25 cellular contexts compared by ENCODE assay signal in the genomic region with DNA sequence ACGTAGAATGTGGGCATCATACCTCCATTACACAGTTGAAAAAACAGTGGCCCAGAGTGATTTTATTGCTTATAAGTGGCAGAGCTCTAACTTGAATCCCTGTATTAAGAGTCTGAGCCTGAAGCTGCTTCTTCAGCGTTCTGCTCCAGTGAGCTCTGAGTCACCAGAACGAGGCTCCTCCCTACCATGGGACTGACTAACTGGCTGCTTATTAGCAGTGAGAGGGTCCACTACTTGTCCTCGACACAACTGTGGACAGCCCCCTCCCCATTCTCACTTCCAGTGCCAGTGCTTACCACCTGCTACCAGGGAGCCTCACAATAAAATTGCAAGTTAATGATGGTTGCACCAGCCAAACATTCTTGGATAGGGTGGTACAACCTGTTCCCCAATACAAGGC. TPM values are rescaled to one million over a fixed set of nuclear protein-coding genes. Genes with fewer than 3 reads are reported as not detected.
DNase-seq lines count a peak whose midpoint lies in the region; ATAC-seq, FAIRE-seq and TF ChIP-seq lines count a peak whose summit lies in the region.
"Had no signal": no experiment of that assay in that cellular context is flagged by ENCODE, and none has a peak within 500 bp of the region (broad histone marks: within the 10 kb centered on the region; RNA-seq: fewer than 3 reads in every experiment).

No MANE protein-coding gene starts in this region.

- H3K36me3 ChIP-seq in HepG2 (replicated peaks in 1 of 2; ENCODE audit: control insufficient read depth in 1 of 2, insufficient read depth in 2 of 2, low read length in 2 of 2): no peaks in the 10 kb centered on the region
- H3K36me3 ChIP-seq: heart left ventricle, spleen, upper lobe of right lung had no signal

- peaks cover 10% of the 10 kb centered on the region for H3K4me1 Mint-ChIP-seq in progenitor cell of endocrine pancreas (ENCODE audit: low read depth)

- H3K4me3 Mint-ChIP-seq in progenitor cell of endocrine pancreas (ENCODE audit: low read depth): peak overlapping the region; percentile 7
- H3K4me3 Mint-ChIP-seq: activated CD8-positive, alpha-beta memory T cell treated with anti-CD3 and anti-CD28 coated beads, Interleukin-2, amount 10 ng/mL, durations not matched to agents 7 days and 5 days; T-cell had no signal

- H3K9me3 ChIP-seq in HepG2 (ENCODE audit: low read length): peaks cover 20% of the 10 kb centered on the region
- H3K9me3 ChIP-seq: heart left ventricle, mucosa of descending colon, upper lobe of right lung had no signal

- H3K4me3 ChIP-seq in HepG2 (replicated peaks in 1 of 3; ENCODE audit: insufficient read depth in 1 of 3, low read depth in 2 of 3, low read length in 3 of 3): no peak overlapping the region
- H3K4me3 ChIP-seq: heart left ventricle, mucosa of descending colon, spleen, upper lobe of right lung had no signal

- H3K27me3 Mint-ChIP-seq in progenitor cell of endocrine pancreas: peaks cover 32% of the 10 kb centered on the region

- H3K4me1 ChIP-seq in HepG2 (ENCODE audit: insufficient read depth, low read length): no peaks in the 10 kb centered on the region

- TF ChIP-seq POLR2A in GM18505 (IDR thresholded peaks at IDR 0.05; ENCODE audit: borderline replicate concordance, extremely low read depth, insufficient read depth, insufficient read length) (no peak), HepG2 (IDR thresholded peaks at IDR 0.05; ENCODE audit: insufficient read depth in 1 of 2, low read depth in 2 of 2, low read length in 2 of 2) (no peak)

- ATAC-seq in GM18505 (IDR thresholded peaks at IDR 0.05; ENCODE audit: unreplicated experiment) (peak; percentile 48), esophagus mucosa (peak; percentile 73), HepG2 (no peak), GM18873 (IDR thresholded peaks at IDR 0.05; ENCODE audit: low FRiP score, unreplicated experiment) (no peak)
- ATAC-seq: activated CD8-positive, alpha-beta memory T cell treated with anti-CD3 and anti-CD28 coated beads, Interleukin-2, amount 10 ng/mL, durations not matched to agents 7 days and 5 days; activated naive CD4-positive, alpha-beta T cell treated with anti-CD3 and anti-CD28 coated beads, Interleukin-2, amount 50 U/mL, for 72 hours; heart left ventricle; mucosa of descending colon; T-cell; upper lobe of right lung had no signal

- H3K4me2 ChIP-seq in HepG2 (ENCODE audit: low read depth, low read length): no peak overlapping the region

- H3K9ac ChIP-seq in HepG2 (ENCODE audit: insufficient read depth, low read depth, low read length): no peak overlapping the region

- BruUV-seq in HepG2 (replicated peaks; lab: Mats Ljungman, UMichigan): no TSS peak

- intact Hi-C loops in HepG2 (cut with micrococcal nuclease; ENCODE audit: unreplicated experiment): no loop called here

- CTCF ChIA-PET in HepG2 (lab: Yijun Ruan, JAX; ENCODE audit: low intra/inter-chr PET ratio, low total read pairs): no interaction called here

- TF ChIP-seq CTCF in progenitor cell of endocrine pancreas (IDR thresholded peaks at IDR 0.05; ENCODE audit: unreplicated experiment): no peak
- TF ChIP-seq CTCF in HepG2 (CRISPR knock-in tag; IDR thresholded peaks at IDR 0.05): no peak

- no peaks in the 10 kb centered on the region for H3K36me3 Mint-ChIP-seq in progenitor cell of endocrine pancreas (ENCODE audit: insufficient read depth)
- H3K36me3 Mint-ChIP-seq: T-cell had no signal

- in situ Hi-C loops in HepG2 (cut with HindIII; ENCODE audit: extremely low pct_ligation_motif_present, low pct_unique_long_range_greater_than_20kb): no loop called here

- TF ChIP-seq EP300 in HepG2 (IDR thresholded peaks at IDR 0.05; ENCODE audit: low read depth in 2 of 2, low read length in 2 of 2) (no peak), HepG2 (CRISPR knock-in tag; IDR thresholded peaks at IDR 0.05; ENCODE audit: borderline replicate concordance) (no peak)

- H3K27me3 ChIP-seq in HepG2 (ENCODE audit: control insufficient read depth in 1 of 2, insufficient read depth in 2 of 2, low read length in 2 of 2): no peaks in the 10 kb centered on the region

- DNase-seq in NCI-H446 treated with DMSO at 0.1 percent for 48 hours (lab: John Stamatoyannopoulos, UW) (peak; percentile 28), progenitor cell of endocrine pancreas (ENCODE audit: low spot score, unreplicated experiment) (no peak), COLO668 (lab: John Stamatoyannopoulos, UW; ENCODE audit: unreplicated experiment) (no peak), HepG2 (ENCODE audit: low spot score) (no peak)
- no peak for DNase-seq in activated CD8-positive, alpha-beta memory T cell treated with anti-CD3 and anti-CD28 coated beads for 24 hours
- DNase-seq: activated CD4-positive, alpha-beta T cell treated with anti-CD3 and anti-CD28 coated beads for 4 hours; activated CD8-positive, alpha-beta memory T cell treated with anti-CD3 and anti-CD28 coated beads, Interleukin-2, amount 10 ng/mL, durations not matched to agents 7 days and 5 days; AML-193; heart left ventricle; mucosa of descending colon; NCI-H1105 treated with DMSO at 0.1 percent for 48 hours; NCI-H526 treated with DMSO at 0.1 percent for 48 hours; OCI-M1; SHP77 treated with DMSO at 0.1 percent for 48 hours; spleen; stimulated activated CD4-positive, alpha-beta T cell treated with anti-CD3 and anti-CD28 coated beads, Interleukin-4, amount 100 ng/mL, for 24 hours; T-cell; upper lobe of right lung had no signal

- POLR2A ChIA-PET in HepG2 (lab: Yijun Ruan, JAX): no interaction called here

- no peak for TF ChIP-seq RAD21 in HepG2 (CRISPR knock-in tag; IDR thresholded peaks at IDR 0.05)

- H2AFZ ChIP-seq in HepG2 (ENCODE audit: low read length): no peak overlapping the region

- no peak for FAIRE-seq in HepG2 (lab: Jason Lieb, UNC)
- FAIRE-seq: astrocyte, endometrium, H54 had no signal

- WGBS in HepG2 (ENCODE audit: low lambda C conversion rate): 7% methylated on average over 4 of the region's 4 CpGs

- no peaks in the 10 kb centered on the region for H3K9me3 Mint-ChIP-seq in progenitor cell of endocrine pancreas (ENCODE audit: low read depth)
- H3K9me3 Mint-ChIP-seq: activated naive CD4-positive, alpha-beta T cell treated with anti-CD3 and anti-CD28 coated beads, Interleukin-2, amount 50 U/mL, for 72 hours had no signal

- no peaks in the 10 kb centered on the region for H4K20me1 ChIP-seq in HepG2 (ENCODE audit: insufficient read depth, low read length)

- no peak overlapping the region for H3K27ac ChIP-seq in HepG2 (ENCODE audit: extremely low read length, insufficient read depth, low read length)
- H3K27ac ChIP-seq: heart left ventricle, spleen, upper lobe of right lung had no signal

- H3K27ac Mint-ChIP-seq in progenitor cell of endocrine pancreas: no peak overlapping the region
- H3K27ac Mint-ChIP-seq: activated CD8-positive, alpha-beta memory T cell treated with anti-CD3 and anti-CD28 coated beads, Interleukin-2, amount 10 ng/mL, durations not matched to agents 7 days and 5 days; activated naive CD4-positive, alpha-beta T cell treated with anti-CD3 and anti-CD28 coated beads, Interleukin-2, amount 50 U/mL, for 72 hours; T-cell had no signal

- H3K79me2 ChIP-seq in HepG2 (ENCODE audit: insufficient read depth, low read length): no peaks in the 10 kb centered on the region

TF ChIP-seq in HepG2, 621 proteins besides CTCF, POLR2A, EP300 and RAD21 (continues in another document):
- TF ChIP-seq, protein P1, sequence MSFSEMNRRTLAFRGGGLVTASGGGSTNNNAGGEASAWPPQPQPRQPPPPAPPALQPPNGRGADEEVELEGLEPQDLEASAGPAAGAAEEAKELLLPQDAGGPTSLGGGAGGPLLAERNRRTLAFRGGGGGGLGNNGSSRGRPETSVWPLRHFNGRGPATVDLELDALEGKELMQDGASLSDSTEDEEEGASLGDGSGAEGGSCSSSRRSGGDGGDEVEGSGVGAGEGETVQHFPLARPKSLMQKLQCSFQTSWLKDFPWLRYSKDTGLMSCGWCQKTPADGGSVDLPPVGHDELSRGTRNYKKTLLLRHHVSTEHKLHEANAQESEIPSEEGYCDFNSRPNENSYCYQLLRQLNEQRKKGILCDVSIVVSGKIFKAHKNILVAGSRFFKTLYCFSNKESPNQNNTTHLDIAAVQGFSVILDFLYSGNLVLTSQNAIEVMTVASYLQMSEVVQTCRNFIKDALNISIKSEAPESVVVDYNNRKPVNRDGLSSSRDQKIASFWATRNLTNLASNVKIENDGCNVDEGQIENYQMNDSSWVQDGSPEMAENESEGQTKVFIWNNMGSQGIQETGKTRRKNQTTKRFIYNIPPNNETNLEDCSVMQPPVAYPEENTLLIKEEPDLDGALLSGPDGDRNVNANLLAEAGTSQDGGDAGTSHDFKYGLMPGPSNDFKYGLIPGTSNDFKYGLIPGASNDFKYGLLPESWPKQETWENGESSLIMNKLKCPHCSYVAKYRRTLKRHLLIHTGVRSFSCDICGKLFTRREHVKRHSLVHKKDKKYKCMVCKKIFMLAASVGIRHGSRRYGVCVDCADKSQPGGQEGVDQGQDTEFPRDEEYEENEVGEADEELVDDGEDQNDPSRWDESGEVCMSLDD (CRISPR knock-in tag; IDR thresholded peaks at IDR 0.05; ENCODE audit: borderline replicate concordance): no peak

RNA-seq across cellular contexts. Expression of a gene that starts 2.8 kb away (rescaled TPM):
- total RNA-seq in esophagus mucosa (not detected), progenitor cell of endocrine pancreas (29.5 and 32.2 TPM in 2 replicates), HepG2 (2016; rRNA removed; fragmentation: Illumina TruSeq; extraction: Trizol) (not detected in 2 replicates)
- total RNA-seq in HepG2 (2016; cell fraction: cytosol; rRNA removed; fragmentation: Illumina TruSeq; extraction: Trizol; ENCODE audit: low read depth): not detected in 2 replicates
- total RNA-seq in HepG2 (2016; cell fraction: insoluble cytoplasmic fraction; rRNA removed; fragmentation: Illumina TruSeq; extraction: Trizol): not detected in 2 replicates
- total RNA-seq in HepG2 (2016; cell fraction: membrane; rRNA removed; fragmentation: Illumina TruSeq; extraction: Trizol): not detected in 2 replicates
- not detected in 2 replicates for total RNA-seq in HepG2 (2016; cell fraction: nucleus; rRNA removed; fragmentation: Illumina TruSeq; extraction: Trizol)
- not detected in 2 replicates for polyA plus RNA-seq in HepG2 (2011; rRNA removed)
- not detected in 2 replicates for polyA plus RNA-seq in HepG2 (2011; cell fraction: cytosol; rRNA removed)
- polyA plus RNA-seq in HepG2 (2011; cell fraction: nucleus; rRNA removed): not detected in 2 replicates
- not detected in 2 replicates for polyA plus RNA-seq in HepG2 (2012)
- not detected in 2 replicates for polyA plus RNA-seq in HepG2 (2016; cell fraction: cytosol; fragmentation: Illumina TruSeq; extraction: Trizol; ENCODE audit: low read depth)
- not detected in 2 replicates for polyA plus RNA-seq in HepG2 (2016; cell fraction: insoluble cytoplasmic fraction; fragmentation: Illumina TruSeq; extraction: Trizol; ENCODE audit: low read depth)
- not detected in 2 replicates for polyA plus RNA-seq in HepG2 (2016; cell fraction: membrane; fragmentation: Illumina TruSeq; extraction: Trizol; ENCODE audit: low read depth)
- polyA plus RNA-seq in HepG2 (2016; cell fraction: nucleus; fragmentation: Illumina TruSeq; extraction: Trizol; ENCODE audit: insufficient read depth, low read depth): not detected in 2 replicates
- not detected in 2 replicates for polyA minus RNA-seq in HepG2 (2011; rRNA and poly(A)+ RNA removed; ENCODE audit: low replicate concordance)
- polyA minus RNA-seq in HepG2 (2011; cell fraction: cytosol; rRNA and poly(A)+ RNA removed): not detected in 2 replicates
- polyA minus RNA-seq in HepG2 (2011; cell fraction: nucleus; rRNA and poly(A)+ RNA removed): not detected in 2 replicates
- total RNA-seq: activated CD8-positive, alpha-beta memory T cell treated with anti-CD3 and anti-CD28 coated beads, Interleukin-2, amount 10 ng/mL, durations not matched to agents 7 days and 5 days; activated naive CD4-positive, alpha-beta T cell treated with anti-CD3 and anti-CD28 coated beads, Interleukin-2, amount 50 U/mL, for 72 hours had no signal

Comparison
In these comparisons a context has a peak if more than half of its experiments do, and no peak if none do; other contexts are left out.
1. ATAC-seq: peak in GM18505 (single experiment) and esophagus mucosa (single experiment); none in HepG2 (single experiment) and GM18873 (single experiment).
2. RNA of a gene that starts 2.8 kb away (total RNA-seq): 29.5 to 32.2 TPM in progenitor cell of endocrine pancreas; not detected in esophagus mucosa (single experiment) and not detected in HepG2; every median in the first group is over 10 times any median in the second.